In genomic region chr6:27892596-27893058, GRCh38 we compare ENCODE assay signal across 8 cellular contexts. TPM values are rescaled to one million over a fixed set of nuclear protein-coding genes. Genes with fewer than 3 reads are reported as not detected.
DNase-seq lines count a peak whose midpoint lies in the region; ATAC-seq and TF ChIP-seq lines count a peak whose summit lies in the region.

No MANE protein-coding gene starts in this region.

- H3K4me1 ChIP-seq in adipocyte (ENCODE audit: control insufficient read depth, insufficient read depth, low read length) (peaks cover 29% of the 10 kb centered on the region), left lung (peaks cover 4 to 50% of the 10 kb centered on the region in 2 donors), upper lobe of left lung (peaks cover 11 to 53% (median 18%) of the 10 kb centered on the region in 4 donors)

- WGBS in upper lobe of left lung, 2 donors = 4 to 13% methylated on average over 3 to 18 of the region's 27 CpGs

- intact Hi-C loops in left lung (cut with DNase I) = loop anchor here in 1 of 2 donors (10.0 kb wide), 1 partner anchor 748 kb away; a partner anchor contains a TSS

- no peaks in the 10 kb centered on the region for H3K27me3 Mint-ChIP-seq in activated naive CD8-positive, alpha-beta T cell treated with anti-CD3 and anti-CD28 coated beads, Interleukin-2, amount 10 ng/mL, durations not matched to agents 7 days and 5 days
- peaks cover 9% of the 10 kb centered on the region for H3K27me3 Mint-ChIP-seq in activated naive CD8-positive, alpha-beta T cell treated with anti-CD3 and anti-CD28 coated beads for 36 hours

- H3K36me3 ChIP-seq in adipocyte (ENCODE audit: control insufficient read depth, insufficient read depth, low read length, severe bottlenecking) (no peaks in the 10 kb centered on the region), left lung (no peaks in the 10 kb centered on the region), upper lobe of left lung (no peaks in the 10 kb centered on the region)

- peak overlapping the region; percentile 78 to 93 for H3K27ac ChIP-seq in left lung
- peak overlapping the region; percentile 76 to 91 (median 83) for H3K27ac ChIP-seq in upper lobe of left lung

- no peak for TF ChIP-seq POLR2A in upper lobe of left lung (IDR thresholded peaks at IDR 0.05)

- H3K27ac Mint-ChIP-seq in activated naive CD8-positive, alpha-beta T cell treated with anti-CD3 and anti-CD28 coated beads, Interleukin-2, amount 10 ng/mL, durations not matched to agents 7 days and 5 days = no peak overlapping the region
- no peak overlapping the region for H3K27ac Mint-ChIP-seq in activated naive CD8-positive, alpha-beta T cell treated with anti-CD3 and anti-CD28 coated beads for 36 hours

- peak; percentile 89 for DNase-seq in activated naive CD8-positive, alpha-beta T cell treated with anti-CD3 and anti-CD28 coated beads, Interleukin-2, amount 10 ng/mL, durations not matched to agents 7 days and 5 days
- DNase-seq in activated naive CD8-positive, alpha-beta T cell treated with anti-CD3 and anti-CD28 coated beads for 36 hours = no peak
- DNase-seq in adipocyte (ENCODE audit: low read depth) = no peak
- DNase-seq in left lung = no peak
- DNase-seq in upper lobe of left lung = peak in 1 of 2 donors; percentile 92
- DNase-seq in epidermal melanocyte (ENCODE audit: insufficient read length, low spot score) = no peak
- DNase-seq in stimulated activated CD4-positive, alpha-beta T cell treated with anti-CD3 and anti-CD28 coated beads, Interleukin-4, amount 100 ng/mL, for 1 hour = no peak
- no peak for DNase-seq in cerebellar nuclear complex (lab: John Stamatoyannopoulos, UW)

- H3K4me3 Mint-ChIP-seq in activated naive CD8-positive, alpha-beta T cell treated with anti-CD3 and anti-CD28 coated beads, Interleukin-2, amount 10 ng/mL, durations not matched to agents 7 days and 5 days = no peak overlapping the region
- H3K4me3 Mint-ChIP-seq in activated naive CD8-positive, alpha-beta T cell treated with anti-CD3 and anti-CD28 coated beads for 36 hours = no peak overlapping the region

- H3K9me3 Mint-ChIP-seq in activated naive CD8-positive, alpha-beta T cell treated with anti-CD3 and anti-CD28 coated beads, Interleukin-2, amount 10 ng/mL, durations not matched to agents 7 days and 5 days = no peaks in the 10 kb centered on the region
- H3K9me3 Mint-ChIP-seq in activated naive CD8-positive, alpha-beta T cell treated with anti-CD3 and anti-CD28 coated beads for 36 hours = no peaks in the 10 kb centered on the region

- peaks cover 7% of the 10 kb centered on the region for H3K36me3 Mint-ChIP-seq in activated naive CD8-positive, alpha-beta T cell treated with anti-CD3 and anti-CD28 coated beads, Interleukin-2, amount 10 ng/mL, durations not matched to agents 7 days and 5 days
- H3K36me3 Mint-ChIP-seq in activated naive CD8-positive, alpha-beta T cell treated with anti-CD3 and anti-CD28 coated beads for 36 hours = peaks cover 10% of the 10 kb centered on the region

- ATAC-seq in activated naive CD8-positive, alpha-beta T cell treated with anti-CD3 and anti-CD28 coated beads, Interleukin-2, amount 10 ng/mL, durations not matched to agents 7 days and 5 days (ENCODE audit: low read depth) = peak; percentile 0
- ATAC-seq in left lung (no peak), upper lobe of left lung (ENCODE audit: low FRiP score in 2 of 2) (no peak)

- no peak for TF ChIP-seq CTCF in left lung (IDR thresholded peaks at IDR 0.05)
- no peak for TF ChIP-seq CTCF in upper lobe of left lung (IDR thresholded peaks at IDR 0.05)

- no peak for TF ChIP-seq EP300 in upper lobe of left lung (IDR thresholded peaks at IDR 0.05)

- no peaks in the 10 kb centered on the region for H3K9me3 ChIP-seq in adipocyte (ENCODE audit: control insufficient read depth, low read length)
- H3K9me3 ChIP-seq in left lung = no peaks in the 10 kb centered on the region
- no peaks in the 10 kb centered on the region for H3K9me3 ChIP-seq in upper lobe of left lung

- H3K27me3 ChIP-seq in adipocyte (replicated peaks; ENCODE audit: control insufficient read depth, insufficient read depth, low read length) (no peaks in the 10 kb centered on the region), left lung (peaks cover 0 to 41% of the 10 kb centered on the region in 2 donors), upper lobe of left lung (peaks cover 0 to 3% (median 0%) of the 10 kb centered on the region in 4 donors)

- peak overlapping the region; percentile 76 for H3K9ac ChIP-seq in adipocyte (ENCODE audit: low read length)

- H3K4me1 Mint-ChIP-seq in activated naive CD8-positive, alpha-beta T cell treated with anti-CD3 and anti-CD28 coated beads, Interleukin-2, amount 10 ng/mL, durations not matched to agents 7 days and 5 days = peaks cover 48% of the 10 kb centered on the region
- H3K4me1 Mint-ChIP-seq in activated naive CD8-positive, alpha-beta T cell treated with anti-CD3 and anti-CD28 coated beads for 36 hours = peaks cover 45% of the 10 kb centered on the region

- POLR2A ChIA-PET in activated naive CD8-positive, alpha-beta T cell treated with anti-CD3 and anti-CD28 coated beads, Interleukin-2, amount 10 ng/mL, durations not matched to agents 7 days and 5 days (lab: Charles Lee) = interaction anchor here (0.6 to 21.7 kb wide), 61 partner anchors 9 to 1872 kb away, joined by 3 to 2088 read pairs (median 8); partner anchors contain the start of genes TRIM27 and ZSCAN16

- H3K4me3 ChIP-seq in adipocyte (ENCODE audit: low read length) (peak overlapping the region; percentile 88), left lung (peak overlapping the region; percentile 59 to 64), upper lobe of left lung (peak overlapping the region; percentile 39 to 68 (median 61))

RNA-seq across cellular contexts. Expression of gene OR2B2, which starts 19.6 kb away (rescaled TPM):
- not detected for total RNA-seq in activated naive CD8-positive, alpha-beta T cell treated with anti-CD3 and anti-CD28 coated beads, Interleukin-2, amount 10 ng/mL, durations not matched to agents 7 days and 5 days
- not detected for total RNA-seq in activated naive CD8-positive, alpha-beta T cell treated with anti-CD3 and anti-CD28 coated beads for 36 hours
- total RNA-seq in left lung = not detected
- not detected for total RNA-seq in upper lobe of left lung
